ENCODE assay signal across 2 cellular contexts in genomic region chr11:23022854-23023253, GRCh38.
TF ChIP-seq lines count a peak whose summit lies in the region.

No MANE protein-coding gene starts in this region.

TF ChIP-seq in GM23338, 12 proteins besides CTCF, POLR2A, EP300 and RAD21:
- TF ChIP-seq REST (IDR thresholded peaks at IDR 0.05; ENCODE audit: unreplicated experiment) = no peak
- TF ChIP-seq ZNF331 (CRISPR knock-in tag; IDR thresholded peaks at IDR 0.05; ENCODE audit: low read depth) = no peak
- TF ChIP-seq CREB1 (CRISPR knock-in tag; IDR thresholded peaks at IDR 0.05; ENCODE audit: low read depth) = no peak
- no peak for TF ChIP-seq NANOG (IDR thresholded peaks at IDR 0.05; ENCODE audit: borderline replicate concordance)
- no peak for TF ChIP-seq STAT1 (IDR thresholded peaks at IDR 0.05; ENCODE audit: unreplicated experiment)
- TF ChIP-seq ETS1 (IDR thresholded peaks at IDR 0.05) = no peak
- TF ChIP-seq ZNF114 (CRISPR knock-in tag; IDR thresholded peaks at IDR 0.05) = no peak
- no peak for TF ChIP-seq EZH2 (IDR thresholded peaks at IDR 0.05; ENCODE audit: low read depth, unreplicated experiment)
- TF ChIP-seq EZH2phosphoT487 (IDR thresholded peaks at IDR 0.05; ENCODE audit: unreplicated experiment) = no peak
- TF ChIP-seq JUNB (IDR thresholded peaks at IDR 0.05; ENCODE audit: unreplicated experiment) = no peak
- TF ChIP-seq ZNF462 (CRISPR knock-in tag; IDR thresholded peaks at IDR 0.05) = no peak
- no peak for TF ChIP-seq POLR2AphosphoS5 (IDR thresholded peaks at IDR 0.05; ENCODE audit: low read depth)

TF ChIP-seq in H1, 55 proteins besides CTCF, POLR2A, EP300 and RAD21:
- no peak for TF ChIP-seq GABPA (IDR thresholded peaks at IDR 0.05; ENCODE audit: borderline replicate concordance, insufficient read depth, low read length)
- TF ChIP-seq GTF2F1 (IDR thresholded peaks at IDR 0.05; ENCODE audit: borderline replicate concordance, low read depth, low read length) = no peak
- TF ChIP-seq SAP30 (IDR thresholded peaks at IDR 0.05; ENCODE audit: insufficient read depth, insufficient replicate concordance, low read length) = no peak
- TF ChIP-seq ATF3 (IDR thresholded peaks at IDR 0.05; ENCODE audit: insufficient read depth, low read depth, low read length) = no peak
- no peak for TF ChIP-seq NANOG (IDR thresholded peaks at IDR 0.05; ENCODE audit: insufficient read depth, low read depth, low read length, poor library complexity, severe bottlenecking)
- TF ChIP-seq E2F6 (IDR thresholded peaks at IDR 0.05) = no peak
- TF ChIP-seq NRF1 (IDR thresholded peaks at IDR 0.05; ENCODE audit: low read depth, low read length) = no peak
- no peak for TF ChIP-seq TCF12 (IDR thresholded peaks at IDR 0.05; ENCODE audit: low read depth, low read length)
- TF ChIP-seq CHD2 (IDR thresholded peaks at IDR 0.05; ENCODE audit: low read length) = no peak
- no peak for TF ChIP-seq CEBPB (IDR thresholded peaks at IDR 0.05; ENCODE audit: low read depth, low read length)
- no peak for TF ChIP-seq POLR2AphosphoS5 (IDR thresholded peaks at IDR 0.05; ENCODE audit: low read depth, low read length)
- no peak for TF ChIP-seq TEAD4 (IDR thresholded peaks at IDR 0.05; ENCODE audit: low read depth, low read length)
- no peak for TF ChIP-seq SIRT6 (IDR thresholded peaks at IDR 0.05; ENCODE audit: low read length)
- TF ChIP-seq SIX5 (IDR thresholded peaks at IDR 0.05; ENCODE audit: low read depth, low read length) = no peak
- no peak for TF ChIP-seq BACH1 (IDR thresholded peaks at IDR 0.05; ENCODE audit: low read length)
- no peak for TF ChIP-seq HDAC6 (IDR thresholded peaks at IDR 0.05; ENCODE audit: low read depth, low read length)
- no peak for TF ChIP-seq CREB1 (IDR thresholded peaks at IDR 0.05)
- TF ChIP-seq BCL11A (IDR thresholded peaks at IDR 0.05; ENCODE audit: low read depth in 2 of 2, low read length in 2 of 2) = no peak
TF ChIP-seq in H1: peak in this region for 0.
